ENCODE assay signal across 1 cellular context in the genomic region with DNA sequence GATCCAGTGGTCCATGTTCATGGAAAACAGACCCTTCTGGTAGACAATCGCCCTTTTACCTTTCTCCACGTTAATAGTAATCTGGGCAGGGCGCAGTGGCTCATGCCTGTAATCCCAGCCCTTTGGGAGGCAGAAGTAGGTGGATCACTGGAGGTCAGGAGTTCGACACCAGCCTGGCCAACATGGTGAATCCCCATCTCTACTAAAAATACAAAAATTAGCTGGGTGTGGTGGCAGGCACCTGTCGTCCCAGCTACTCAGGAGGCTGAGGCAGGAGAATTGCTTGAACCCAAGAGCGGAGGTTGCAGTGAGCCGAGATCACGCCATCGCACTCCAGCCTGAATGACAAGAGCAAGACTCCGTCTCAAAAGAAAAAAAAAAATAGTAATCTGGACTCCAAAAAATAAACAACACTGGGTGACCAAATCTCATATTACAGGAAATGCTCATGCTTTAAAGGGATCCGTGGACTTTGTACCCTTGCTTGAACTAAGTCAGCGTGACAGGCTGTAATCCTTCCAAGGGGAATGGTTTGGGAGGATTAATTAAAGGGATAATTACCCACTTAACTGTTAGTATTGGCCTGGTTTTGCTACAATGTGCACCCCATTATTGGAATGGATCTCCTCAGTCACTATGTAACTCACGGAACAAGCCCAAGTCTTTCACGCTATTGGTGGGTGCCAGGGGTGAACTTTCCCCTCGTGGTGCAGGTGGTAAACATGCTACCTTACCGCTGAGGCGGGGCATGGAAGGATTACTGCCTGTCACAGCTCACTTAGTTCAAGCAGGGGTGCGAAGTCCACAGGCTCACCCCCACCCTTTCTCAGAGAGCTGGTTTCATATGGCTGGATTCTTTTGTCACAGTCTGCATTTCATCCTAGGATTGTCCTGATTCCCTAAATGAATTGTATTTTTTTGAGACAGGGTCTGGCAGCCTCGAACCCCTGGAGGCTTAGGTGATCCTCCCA.
TF ChIP-seq lines count a peak whose summit lies in the region.

No MANE protein-coding gene starts in this region.

TF ChIP-seq in HepG2, 621 proteins besides CTCF, POLR2A, EP300 and RAD21 (continued from another document and continues in another):
- TF ChIP-seq REXO4 (CRISPR knock-in tag; IDR thresholded peaks at IDR 0.05; ENCODE audit: borderline replicate concordance) (no peak), NFE2 (CRISPR knock-in tag; IDR thresholded peaks at IDR 0.05) (no peak; the same call in 1 of the 2 replicates), ZBTB43 (CRISPR knock-in tag; conservative IDR thresholded peaks at IDR 0.05) (peak; percentile 80; the same call in 1 of the 2 replicates), FOXM1 (CRISPR knock-in tag; IDR thresholded peaks at IDR 0.05) (no peak), ZFP36L2 (CRISPR knock-in tag; IDR thresholded peaks at IDR 0.05) (peak; percentile 93; the same call in 1 of the 2 replicates), ARID5B (CRISPR knock-in tag; IDR thresholded peaks at IDR 0.05) (peak; percentile 94), ZNF878 (CRISPR knock-in tag; IDR thresholded peaks at IDR 0.05) (no peak; the same call in 1 of the 2 replicates), REPIN1 (CRISPR knock-in tag; IDR thresholded peaks at IDR 0.05; ENCODE audit: borderline replicate concordance, low read depth) (peak; percentile 87; the same call in 1 of the 2 replicates), MIER3 (CRISPR knock-in tag; IDR thresholded peaks at IDR 0.05; ENCODE audit: borderline replicate concordance) (peak; percentile 94), ZFP37 (CRISPR knock-in tag; IDR thresholded peaks at IDR 0.05; ENCODE audit: borderline replicate concordance) (0 out of 2 replicates have a peak, but pooled peaks have one; percentile 92), ZNF773 (CRISPR knock-in tag; IDR thresholded peaks at IDR 0.05; ENCODE audit: borderline replicate concordance) (no peak), LCORL (IDR thresholded peaks at IDR 0.05) (peak; percentile 65; the same call in 1 of the 2 replicates), LCORL (CRISPR knock-in tag; IDR thresholded peaks at IDR 0.05) (peak; percentile 86), MTF2 (CRISPR knock-in tag; IDR thresholded peaks at IDR 0.05; ENCODE audit: borderline replicate concordance) (no peak; the same call in none of the 2 replicates), ZNF574 (CRISPR knock-in tag; IDR thresholded peaks at IDR 0.05) (peak; percentile 85), KLF16 (CRISPR knock-in tag; IDR thresholded peaks at IDR 0.05) (peak in 1 of 2 experiments; percentile 98; a peak in 3 of 4 replicates), ZNF547 (CRISPR knock-in tag; IDR thresholded peaks at IDR 0.05) (no peak), SMC3 (IDR thresholded peaks at IDR 0.05; ENCODE audit: low read length) (peak; percentile 47), ZNF503 (CRISPR knock-in tag; IDR thresholded peaks at IDR 0.05) (peak; percentile 90)
- TF ChIP-seq, protein P1, sequence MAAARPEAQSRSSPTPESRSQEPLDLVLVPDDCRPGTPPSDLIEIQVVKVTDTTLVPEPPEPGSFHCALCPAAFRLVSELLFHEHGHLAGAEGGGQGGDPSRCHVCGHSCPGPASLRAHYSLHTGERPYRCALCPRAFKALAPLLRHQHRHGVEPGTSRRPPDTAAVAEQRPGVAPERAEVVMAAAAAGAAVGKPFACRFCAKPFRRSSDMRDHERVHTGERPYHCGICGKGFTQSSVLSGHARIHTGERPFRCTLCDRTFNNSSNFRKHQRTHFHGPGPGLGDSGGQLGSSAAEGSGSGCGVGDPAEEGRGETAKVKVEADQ (CRISPR knock-in tag; IDR thresholded peaks at IDR 0.05; ENCODE audit: borderline replicate concordance) = no peak; the same call in 1 of the 2 replicates
- TF ChIP-seq, protein P2, sequence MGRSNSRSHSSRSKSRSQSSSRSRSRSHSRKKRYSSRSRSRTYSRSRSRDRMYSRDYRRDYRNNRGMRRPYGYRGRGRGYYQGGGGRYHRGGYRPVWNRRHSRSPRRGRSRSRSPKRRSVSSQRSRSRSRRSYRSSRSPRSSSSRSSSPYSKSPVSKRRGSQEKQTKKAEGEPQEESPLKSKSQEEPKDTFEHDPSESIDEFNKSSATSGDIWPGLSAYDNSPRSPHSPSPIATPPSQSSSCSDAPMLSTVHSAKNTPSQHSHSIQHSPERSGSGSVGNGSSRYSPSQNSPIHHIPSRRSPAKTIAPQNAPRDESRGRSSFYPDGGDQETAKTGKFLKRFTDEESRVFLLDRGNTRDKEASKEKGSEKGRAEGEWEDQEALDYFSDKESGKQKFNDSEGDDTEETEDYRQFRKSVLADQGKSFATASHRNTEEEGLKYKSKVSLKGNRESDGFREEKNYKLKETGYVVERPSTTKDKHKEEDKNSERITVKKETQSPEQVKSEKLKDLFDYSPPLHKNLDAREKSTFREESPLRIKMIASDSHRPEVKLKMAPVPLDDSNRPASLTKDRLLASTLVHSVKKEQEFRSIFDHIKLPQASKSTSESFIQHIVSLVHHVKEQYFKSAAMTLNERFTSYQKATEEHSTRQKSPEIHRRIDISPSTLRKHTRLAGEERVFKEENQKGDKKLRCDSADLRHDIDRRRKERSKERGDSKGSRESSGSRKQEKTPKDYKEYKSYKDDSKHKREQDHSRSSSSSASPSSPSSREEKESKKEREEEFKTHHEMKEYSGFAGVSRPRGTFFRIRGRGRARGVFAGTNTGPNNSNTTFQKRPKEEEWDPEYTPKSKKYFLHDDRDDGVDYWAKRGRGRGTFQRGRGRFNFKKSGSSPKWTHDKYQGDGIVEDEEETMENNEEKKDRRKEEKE (IDR thresholded peaks at IDR 0.05) = no peak
- TF ChIP-seq, protein P3, sequence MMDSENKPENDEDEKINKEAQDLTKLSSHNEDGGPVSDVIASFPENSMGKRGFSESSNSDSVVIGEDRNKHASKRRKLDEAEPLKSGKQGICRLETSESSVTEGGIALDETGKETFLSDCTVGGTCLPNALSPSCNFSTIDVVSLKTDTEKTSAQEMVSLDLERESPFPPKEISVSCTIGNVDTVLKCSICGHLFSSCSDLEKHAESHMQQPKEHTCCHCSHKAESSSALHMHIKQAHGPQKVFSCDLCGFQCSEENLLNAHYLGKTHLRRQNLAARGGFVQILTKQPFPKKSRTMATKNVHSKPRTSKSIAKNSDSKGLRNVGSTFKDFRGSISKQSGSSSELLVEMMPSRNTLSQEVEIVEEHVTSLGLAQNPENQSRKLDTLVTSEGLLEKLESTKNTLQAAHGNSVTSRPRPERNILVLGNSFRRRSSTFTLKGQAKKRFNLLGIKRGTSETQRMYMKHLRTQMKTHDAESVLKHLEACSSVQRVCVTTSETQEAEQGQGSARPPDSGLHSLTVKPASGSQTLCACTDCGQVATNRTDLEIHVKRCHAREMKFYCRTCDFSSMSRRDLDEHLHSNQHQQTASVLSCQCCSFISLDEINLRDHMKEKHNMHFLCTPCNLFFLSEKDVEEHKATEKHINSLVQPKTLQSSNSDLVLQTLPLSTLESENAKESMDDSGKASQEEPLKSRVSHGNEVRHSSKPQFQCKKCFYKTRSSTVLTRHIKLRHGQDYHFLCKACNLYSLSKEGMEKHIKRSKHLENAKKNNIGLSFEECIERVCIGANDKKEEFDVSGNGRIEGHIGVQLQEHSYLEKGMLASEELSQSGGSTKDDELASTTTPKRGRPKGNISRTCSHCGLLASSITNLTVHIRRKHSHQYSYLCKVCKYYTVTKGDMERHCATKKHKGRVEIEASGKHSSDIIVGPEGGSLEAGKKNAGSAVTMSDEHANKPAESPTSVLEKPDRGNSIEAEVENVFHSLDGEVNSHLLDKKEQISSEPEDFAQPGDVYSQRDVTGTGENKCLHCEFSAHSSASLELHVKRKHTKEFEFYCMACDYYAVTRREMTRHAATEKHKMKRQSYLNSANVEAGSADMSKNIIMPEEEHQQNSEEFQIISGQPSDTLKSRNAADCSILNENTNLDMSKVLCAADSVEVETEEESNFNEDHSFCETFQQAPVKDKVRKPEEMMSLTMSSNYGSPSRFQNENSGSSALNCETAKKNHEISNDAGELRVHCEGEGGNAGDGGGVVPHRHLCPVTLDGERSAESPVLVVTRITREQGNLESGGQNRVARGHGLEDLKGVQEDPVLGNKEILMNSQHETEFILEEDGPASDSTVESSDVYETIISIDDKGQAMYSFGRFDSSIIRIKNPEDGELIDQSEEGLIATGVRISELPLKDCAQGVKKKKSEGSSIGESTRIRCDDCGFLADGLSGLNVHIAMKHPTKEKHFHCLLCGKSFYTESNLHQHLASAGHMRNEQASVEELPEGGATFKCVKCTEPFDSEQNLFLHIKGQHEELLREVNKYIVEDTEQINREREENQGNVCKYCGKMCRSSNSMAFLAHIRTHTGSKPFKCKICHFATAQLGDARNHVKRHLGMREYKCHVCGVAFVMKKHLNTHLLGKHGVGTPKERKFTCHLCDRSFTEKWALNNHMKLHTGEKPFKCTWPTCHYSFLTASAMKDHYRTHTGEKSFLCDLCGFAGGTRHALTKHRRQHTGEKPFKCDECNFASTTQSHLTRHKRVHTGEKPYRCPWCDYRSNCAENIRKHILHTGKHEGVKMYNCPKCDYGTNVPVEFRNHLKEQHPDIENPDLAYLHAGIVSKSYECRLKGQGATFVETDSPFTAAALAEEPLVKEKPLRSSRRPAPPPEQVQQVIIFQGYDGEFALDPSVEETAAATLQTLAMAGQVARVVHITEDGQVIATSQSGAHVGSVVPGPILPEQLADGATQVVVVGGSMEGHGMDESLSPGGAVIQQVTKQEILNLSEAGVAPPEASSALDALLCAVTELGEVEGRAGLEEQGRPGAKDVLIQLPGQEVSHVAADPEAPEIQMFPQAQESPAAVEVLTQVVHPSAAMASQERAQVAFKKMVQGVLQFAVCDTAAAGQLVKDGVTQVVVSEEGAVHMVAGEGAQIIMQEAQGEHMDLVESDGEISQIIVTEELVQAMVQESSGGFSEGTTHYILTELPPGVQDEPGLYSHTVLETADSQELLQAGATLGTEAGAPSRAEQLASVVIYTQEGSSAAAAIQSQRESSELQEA (CRISPR knock-in tag; IDR thresholded peaks at IDR 0.05; ENCODE audit: not compliant biosample characterization) = no peak
